Comparison of ENCODE assay signal across 20 cellular contexts in genomic region chr9:11551106-11551505, GRCh38.
"Had no signal": no experiment of that assay in that cellular context is flagged by ENCODE, and none has a peak within 500 bp of the region (broad histone marks: within the 10 kb centered on the region; RNA-seq: fewer than 3 reads in every experiment).

No MANE protein-coding gene starts in this region.

- H3K4me3 Mint-ChIP-seq: dendritic cell treated with granulocyte-macrophage colony-stimulating factor and Interleukin-4, amounts not matched to agents 40 ng/mL and 50 ng/mL, for 4 days; effector memory CD8-positive, alpha-beta T cell; immature natural killer cell; memory B cell; natural killer cell treated with Interleukin-12 subunit alpha and Interleukin-12 subunit beta and Interleukin-15 and Interleukin-18, amount 100 ng/mL, for 72 hours had no signal

- H3K4me1 Mint-ChIP-seq: immature natural killer cell, memory B cell had no signal

- DNase-seq: effector memory CD8-positive, alpha-beta T cell; esophagus squamous epithelium; foreskin fibroblast; immature natural killer cell; left cardiac atrium; left ventricle myocardium inferior; lower lobe of right lung; midbrain; occipital lobe; pancreas; stimulated activated CD4-positive, alpha-beta T cell treated with anti-CD3 and anti-CD28 coated beads, Interleukin-2, amount 100 ng/mL, for 48 hours; stimulated activated naive CD4-positive, alpha-beta T cell treated with Interleukin-2 at 50 U/mL for 16 hours; trophoblast cell had no signal

- H3K4me3 ChIP-seq: esophagus squamous epithelium, left ventricle myocardium inferior, lower lobe of right lung, pancreas, smooth muscle cell had no signal

- FAIRE-seq: keratinocyte, pancreas had no signal

- H3K9me3 Mint-ChIP-seq: dendritic cell treated with granulocyte-macrophage colony-stimulating factor and Interleukin-4, amounts not matched to agents 40 ng/mL and 50 ng/mL, for 4 days had no signal

- H3K36me3 ChIP-seq: esophagus squamous epithelium, left ventricle myocardium inferior, lower lobe of right lung, pancreas had no signal

- H3K27me3 ChIP-seq: esophagus squamous epithelium, pancreas had no signal

- H3K36me3 Mint-ChIP-seq: immature natural killer cell; memory B cell; natural killer cell treated with Interleukin-12 subunit alpha and Interleukin-12 subunit beta and Interleukin-15 and Interleukin-18, amount 100 ng/mL, for 72 hours had no signal

- H3K27me3 Mint-ChIP-seq: dendritic cell treated with granulocyte-macrophage colony-stimulating factor and Interleukin-4, amounts not matched to agents 40 ng/mL and 50 ng/mL, for 4 days; effector memory CD8-positive, alpha-beta T cell; memory B cell; natural killer cell treated with Interleukin-12 subunit alpha and Interleukin-12 subunit beta and Interleukin-15 and Interleukin-18, amount 100 ng/mL, for 72 hours; progenitor cell of endocrine pancreas had no signal

- ATAC-seq: effector memory CD8-positive, alpha-beta T cell; left cardiac atrium; natural killer cell treated with Interleukin-12 subunit alpha and Interleukin-12 subunit beta and Interleukin-15 and Interleukin-18, amount 100 ng/mL, for 72 hours; pancreas; right cardiac atrium had no signal

- H3K27ac Mint-ChIP-seq: dendritic cell treated with granulocyte-macrophage colony-stimulating factor and Interleukin-4, amounts not matched to agents 40 ng/mL and 50 ng/mL, for 4 days; effector memory CD8-positive, alpha-beta T cell; immature natural killer cell; memory B cell; natural killer cell treated with Interleukin-12 subunit alpha and Interleukin-12 subunit beta and Interleukin-15 and Interleukin-18, amount 100 ng/mL, for 72 hours; progenitor cell of endocrine pancreas had no signal
